Comparison of ENCODE assay signal across 8 cellular contexts in genomic region chr11:65424200-65425104, GRCh38. TPM values are rescaled to one million over a fixed set of nuclear protein-coding genes. Genes with fewer than 3 reads are reported as not detected.
DNase-seq lines count a peak whose midpoint lies in the region; ATAC-seq and TF ChIP-seq lines count a peak whose summit lies in the region.

No MANE protein-coding gene starts in this region.

- BruUV-seq in Panc1 (replicated peaks; lab: Mats Ljungman, UMichigan): no TSS peak

- H3K9me3 ChIP-seq in Panc1 (ENCODE audit: control insufficient read depth, insufficient read depth, low read depth, low read length): no peaks in the 10 kb centered on the region
- H3K9me3 ChIP-seq in ascending aorta: no peaks in the 10 kb centered on the region
- H3K9me3 ChIP-seq in iPS-20b (ENCODE audit: insufficient read depth, low read depth, low read length): no peaks in the 10 kb centered on the region

- intact Hi-C loops in Panc1 (cut with micrococcal nuclease; ENCODE audit: unreplicated experiment) (no loop called here), ascending aorta (cut with DNase I) (no loop called here)

- peak overlapping the region; percentile 91 to 99 for H3K4me3 ChIP-seq in Panc1 (ENCODE audit: low read depth in 2 of 2, low read length in 2 of 2)
- H3K4me3 ChIP-seq in ascending aorta: peak overlapping the region; percentile 56 to 80
- H3K4me3 ChIP-seq in iPS-20b (ENCODE audit: low read length): peak overlapping the region; percentile 72

- H3K36me3 ChIP-seq in Panc1 (ENCODE audit: control insufficient read depth, insufficient read depth, low read length) (peaks cover 25% of the 10 kb centered on the region), ascending aorta (peaks cover 37 to 52% of the 10 kb centered on the region in 2 donors), iPS-20b (ENCODE audit: insufficient read depth, low read depth, low read length) (no peaks in the 10 kb centered on the region)

- no peak for ATAC-seq in Panc1
- ATAC-seq in GM18867 (IDR thresholded peaks at IDR 0.05; ENCODE audit: unreplicated experiment): no peak

- no peaks in the 10 kb centered on the region for H3K27me3 ChIP-seq in Panc1 (ENCODE audit: control insufficient read depth, insufficient read depth, low read length)
- no peaks in the 10 kb centered on the region for H3K27me3 ChIP-seq in ascending aorta
- no peaks in the 10 kb centered on the region for H3K27me3 ChIP-seq in iPS-20b (ENCODE audit: insufficient read depth, low read length)

- peak overlapping the region; percentile 83; the same call in 1 of the 2 replicates for H3K9ac ChIP-seq in iPS-20b (ENCODE audit: low read depth, low read length)

- in situ Hi-C loops in G401 (cut with HindIII; ENCODE audit: low sequenced_read_pairs) (no loop called here), Panc1 (cut with HindIII; ENCODE audit: low pct_unique_long_range_greater_than_20kb, low sequenced_read_pairs) (loop anchor here (5.0 kb wide), 1 partner anchor 73 kb away; the partner anchor contains the start of gene MALAT1)

- no peak for TF ChIP-seq CTCF in Panc1 (IDR thresholded peaks at IDR 0.05)
- no peak for TF ChIP-seq CTCF in ascending aorta (IDR thresholded peaks at IDR 0.05)

- H3K4me1 ChIP-seq in Panc1 (ENCODE audit: control insufficient read depth, insufficient read depth, low read length) (peaks cover 48% of the 10 kb centered on the region), ascending aorta (peaks cover 10 to 15% of the 10 kb centered on the region in 2 donors), iPS-20b (ENCODE audit: insufficient read depth, low read length) (peaks cover 42% of the 10 kb centered on the region)

- POLR2A ChIA-PET in Panc1 (lab: Charles Lee): interaction anchor here (0.5 to 7.3 kb wide), 11 partner anchors 16 to 146 kb away, joined by 3 to 108 read pairs (median 4); partner anchors contain the start of genes MALAT1 and ZNRD2
- POLR2A ChIA-PET in HEK293T (lab: Yijun Ruan, JAX): interaction anchor here (0.8 to 16.9 kb wide), 28 partner anchors 8 to 466 kb away, joined by 3 to 1436 read pairs (median 12); partner anchors contain the start of genes CCDC85B, DPF2, FRMD8 and MALAT1

- CTCF ChIA-PET in Panc1 (lab: Charles Lee) (interaction anchor here (0.7 kb wide), 1 partner anchor 30 kb away, joined by 3 read pairs; no protein-coding TSS in a partner anchor), HEK293T (lab: Yijun Ruan, JAX) (interaction anchor here (1.9 kb wide), 1 partner anchor 47 kb away, joined by 5 read pairs; no protein-coding TSS in a partner anchor)

- peak; percentile 53 for DNase-seq in G401 (ENCODE audit: low spot score)
- DNase-seq in Panc1 (ENCODE audit: low read depth, low spot score): no peak
- DNase-seq in ascending aorta (ENCODE audit: low spot score in 2 of 2): peak in 1 of 2 donors; percentile 72
- DNase-seq in stimulated activated CD4-positive, alpha-beta T cell treated with anti-CD3 and anti-CD28 coated beads, Interleukin-12 subunit alpha, Interleukin-12 subunit beta, amount 100 ng/mL, for 48 hours (ENCODE audit: low read depth in 2 of 3, low spot score in 1 of 3): peak; percentile 68 to 75 (median 73)
- no peak for DNase-seq in HEK293T (ENCODE audit: extremely low spot score)
- no peak for DNase-seq in NCI-H748 treated with DMSO at 0.1 percent for 48 hours (lab: John Stamatoyannopoulos, UW)

- H3K27ac ChIP-seq in Panc1 (ENCODE audit: low read length): peak overlapping the region; percentile 100
- peak overlapping the region; percentile 97 to 99 for H3K27ac ChIP-seq in ascending aorta
- H3K27ac ChIP-seq in iPS-20b (ENCODE audit: low read length): no peak overlapping the region

TF ChIP-seq in HEK293T, 16 proteins besides CTCF, POLR2A, EP300 and RAD21:
- TF ChIP-seq FOXK2 (IDR thresholded peaks at IDR 0.05) (no peak), ARNT (IDR thresholded peaks at IDR 0.05) (no peak), PKNOX1 (IDR thresholded peaks at IDR 0.05) (no peak), SUZ12 (IDR thresholded peaks at IDR 0.05) (no peak), LEF1 (IDR thresholded peaks at IDR 0.05; ENCODE audit: borderline replicate concordance) (no peak), SP1 (IDR thresholded peaks at IDR 0.05) (no peak), ELF4 (IDR thresholded peaks at IDR 0.05) (no peak), FOXM1 (IDR thresholded peaks at IDR 0.05; ENCODE audit: borderline replicate concordance) (no peak), L3MBTL2 (conservative IDR thresholded peaks at IDR 0.05) (no peak), FOXA1 (IDR thresholded peaks at IDR 0.05) (no peak)

RNA-seq across cellular contexts. Expression of gene NEAT1, which starts 1.9 kb away (rescaled TPM):
- total RNA-seq in G401 (2014; rRNA removed; shearing (Covaris generic)): 4.4 and 12.4 TPM in 2 replicates
- total RNA-seq in Panc1 (2021; ENCODE audit: unreplicated experiment): 731 TPM
- 190 TPM for polyA plus RNA-seq in Panc1 (2012; ENCODE audit: insufficient read length)
- 180 TPM for total RNA-seq in ascending aorta

RNA-seq across cellular contexts. Expression of gene FRMD8, which starts 38.0 kb away (rescaled TPM):
- 31.1 and 40.1 TPM in 2 replicates for total RNA-seq in G401 (2014; rRNA removed; shearing (Covaris generic))
- 85.8 TPM for total RNA-seq in Panc1 (2021; ENCODE audit: unreplicated experiment)
- 76.7 TPM for polyA plus RNA-seq in Panc1 (2012; ENCODE audit: insufficient read length)
- total RNA-seq in ascending aorta: 99.3 TPM

RNA-seq across cellular contexts. Expression of gene SLC25A45, which starts 42.0 kb away (rescaled TPM):
- total RNA-seq in G401 (2014; rRNA removed; shearing (Covaris generic)): 1.1 TPM in 1 of 2 replicates, not detected in the other
- total RNA-seq in Panc1 (2021; ENCODE audit: unreplicated experiment): 9.8 TPM
- polyA plus RNA-seq in Panc1 (2012; ENCODE audit: insufficient read length): 5.9 TPM
- 11.4 TPM for total RNA-seq in ascending aorta

Comparison
In these comparisons a context has a peak if more than half of its experiments do, and no peak if none do; other contexts are left out.
1. DNase-seq: peak in G401 (single experiment) and stimulated activated CD4-positive, alpha-beta T cell treated with anti-CD3 and anti-CD28 coated beads, Interleukin-12 subunit alpha, Interleukin-12 subunit beta, amount 100 ng/mL, for 48 hours (3 of 3); none in Panc1 (single experiment), HEK293T (single experiment) and NCI-H748 treated with DMSO at 0.1 percent for 48 hours (single experiment).
2. RNA of gene NEAT1, which starts 1.9 kb away (total RNA-seq): 731 TPM in Panc1 (single experiment) and 180 TPM in ascending aorta (single experiment); 4.4 to 12.4 TPM in G401; every median in the first group is over 10 times any median in the second.
3. Peak in every context shown above with its lines, with median percentiles within 50 percentile points of each other: H3K4me3 ChIP-seq.